In the genomic region with DNA sequence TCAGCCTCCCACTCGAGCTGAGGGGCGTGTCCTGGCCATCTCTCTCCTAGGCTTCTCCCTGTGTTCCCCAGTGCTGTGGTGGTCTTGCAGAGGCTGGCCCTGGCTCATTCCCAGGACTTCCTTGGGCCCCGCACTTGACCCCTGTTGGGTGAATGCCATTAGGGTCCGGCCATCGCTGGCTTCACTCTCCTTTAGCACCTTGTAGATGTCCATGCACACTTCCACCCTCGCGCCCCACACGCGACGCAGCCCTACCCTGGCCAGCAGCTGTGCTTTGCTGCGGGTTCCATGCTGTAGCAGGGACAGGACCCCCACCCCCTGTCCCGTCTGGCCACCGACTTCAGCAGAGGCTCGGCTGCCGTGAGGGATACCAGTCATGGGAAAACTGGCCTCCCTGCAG, we compare ENCODE assay signal across 19 cellular contexts. TPM values are rescaled to one million over a fixed set of nuclear protein-coding genes. Genes with fewer than 3 reads are reported as not detected.
DNase-seq lines count a peak whose midpoint lies in the region; ATAC-seq and TF ChIP-seq lines count a peak whose summit lies in the region.
"Had no signal": no experiment of that assay in that cellular context is flagged by ENCODE, and none has a peak within 500 bp of the region (broad histone marks: within the 10 kb centered on the region; RNA-seq: fewer than 3 reads in every experiment).

No MANE protein-coding gene starts in this region.

- H3K4me1 ChIP-seq in HEK293 (ENCODE audit: control insufficient read depth, insufficient read depth, low read length) (peaks cover 12% of the 10 kb centered on the region; the same call in 1 of the 2 replicates), duodenal mucosa (ENCODE audit: control insufficient read depth in 1 of 2, insufficient read depth in 2 of 2, low read length in 2 of 2) (peaks cover 8 to 11% of the 10 kb centered on the region in 2 donors), sigmoid colon (peaks cover 0 to 14% (median 9%) of the 10 kb centered on the region in 4 donors), BE2C (no peaks in the 10 kb centered on the region; the same call in 1 of the 2 replicates)

- no peaks in the 10 kb centered on the region for H3K4me1 Mint-ChIP-seq in activated CD8-positive, alpha-beta T cell treated with anti-CD3 and anti-CD28 coated beads for 36 hours (ENCODE audit: low read depth)
- no peaks in the 10 kb centered on the region for H3K4me1 Mint-ChIP-seq in activated CD8-positive, alpha-beta T cell treated with anti-CD3 and anti-CD28 coated beads, Interleukin-2, amount 10 ng/mL, durations not matched to agents 7 days and 5 days (ENCODE audit: low read depth)
- H3K4me1 Mint-ChIP-seq: activated CD8-positive, alpha-beta memory T cell treated with anti-CD3 and anti-CD28 coated beads, Interleukin-2, amount 10 ng/mL, durations not matched to agents 7 days and 5 days; naive B cell had no signal

- no peaks in the 10 kb centered on the region for H3K9me3 Mint-ChIP-seq in activated CD8-positive, alpha-beta T cell treated with anti-CD3 and anti-CD28 coated beads for 36 hours
- no peaks in the 10 kb centered on the region for H3K9me3 Mint-ChIP-seq in activated CD8-positive, alpha-beta T cell treated with anti-CD3 and anti-CD28 coated beads, Interleukin-2, amount 10 ng/mL, durations not matched to agents 7 days and 5 days (ENCODE audit: insufficient read depth)

- CTCF ChIA-PET in activated CD8-positive, alpha-beta T cell treated with anti-CD3 and anti-CD28 coated beads for 36 hours (lab: Charles Lee) = no interaction called here
- CTCF ChIA-PET in activated CD8-positive, alpha-beta T cell treated with anti-CD3 and anti-CD28 coated beads, Interleukin-2, amount 10 ng/mL, durations not matched to agents 7 days and 5 days (lab: Charles Lee) = no interaction called here
- CTCF ChIA-PET in HEK293 (lab: Yijun Ruan, JAX) = no interaction called here

- no peak overlapping the region for H3K9ac ChIP-seq in duodenal mucosa (ENCODE audit: low read depth in 1 of 2, low read length in 2 of 2)

- peak overlapping the region; percentile 13 for H3K27ac Mint-ChIP-seq in activated CD8-positive, alpha-beta T cell treated with anti-CD3 and anti-CD28 coated beads for 36 hours
- H3K27ac Mint-ChIP-seq in activated CD8-positive, alpha-beta T cell treated with anti-CD3 and anti-CD28 coated beads, Interleukin-2, amount 10 ng/mL, durations not matched to agents 7 days and 5 days = no peak overlapping the region
- H3K27ac Mint-ChIP-seq: activated CD8-positive, alpha-beta memory T cell treated with anti-CD3 and anti-CD28 coated beads, Interleukin-2, amount 10 ng/mL, durations not matched to agents 7 days and 5 days; naive B cell had no signal

- H3K9me3 ChIP-seq in HEK293 (ENCODE audit: control insufficient read depth, insufficient read depth, low read depth, low read length) (no peaks in the 10 kb centered on the region), duodenal mucosa (ENCODE audit: control insufficient read depth in 1 of 2, low read length in 2 of 2) (no peaks in the 10 kb centered on the region), sigmoid colon (no peaks in the 10 kb centered on the region), BE2C (no peaks in the 10 kb centered on the region)
- H3K9me3 ChIP-seq: heart left ventricle had no signal

- H3K4me3 ChIP-seq in HEK293 (ENCODE audit: low read depth, low read length) = no peak overlapping the region
- H3K4me3 ChIP-seq in duodenal mucosa (ENCODE audit: low read depth in 1 of 2, low read length in 2 of 2) = no peak overlapping the region
- no peak overlapping the region for H3K4me3 ChIP-seq in sigmoid colon
- no peak overlapping the region for H3K4me3 ChIP-seq in BE2C (ENCODE audit: low read depth, low read length)
- H3K4me3 ChIP-seq: heart left ventricle, smooth muscle cell had no signal

- DNase-seq in activated CD8-positive, alpha-beta T cell treated with anti-CD3 and anti-CD28 coated beads for 36 hours = no peak
- no peak for DNase-seq in activated CD8-positive, alpha-beta T cell treated with anti-CD3 and anti-CD28 coated beads, Interleukin-2, amount 10 ng/mL, durations not matched to agents 7 days and 5 days
- peak; percentile 59 for DNase-seq in sigmoid colon
- no peak for DNase-seq in activated CD4-positive, alpha-beta T cell treated with anti-CD3 and anti-CD28 coated beads, Interleukin-2, amount 50 U/mL, for 1 hour
- DNase-seq in germinal center (ENCODE audit: low spot score) = no peak
- DNase-seq in BE2C = no peak
- DNase-seq: activated CD8-positive, alpha-beta memory T cell treated with anti-CD3 and anti-CD28 coated beads, Interleukin-2, amount 10 ng/mL, durations not matched to agents 7 days and 5 days; effector memory CD4-positive, alpha-beta T cell; GDM1; H7; naive B cell; stimulated activated CD4-positive, alpha-beta T cell treated with anti-CD3 and anti-CD28 coated beads, Interleukin-4, amount 100 ng/mL, for 1 hour; T1000 had no signal

- ATAC-seq in activated CD8-positive, alpha-beta T cell treated with anti-CD3 and anti-CD28 coated beads for 36 hours = no peak
- ATAC-seq in activated CD8-positive, alpha-beta T cell treated with anti-CD3 and anti-CD28 coated beads, Interleukin-2, amount 10 ng/mL, durations not matched to agents 7 days and 5 days = no peak
- ATAC-seq: activated CD8-positive, alpha-beta memory T cell treated with anti-CD3 and anti-CD28 coated beads, Interleukin-2, amount 10 ng/mL, durations not matched to agents 7 days and 5 days; Panc1 had no signal

- WGBS in sigmoid colon, 2 donors = 84 to 91% methylated on average over 15 of the region's 15 CpGs

- no peak for TF ChIP-seq EP300 in sigmoid colon (IDR thresholded peaks at IDR 0.05)

- TF ChIP-seq CTCF in activated CD8-positive, alpha-beta T cell treated with anti-CD3 and anti-CD28 coated beads for 36 hours (IDR thresholded peaks at IDR 0.05) = no peak
- TF ChIP-seq CTCF in HEK293 (tag by site-specific recombination; IDR thresholded peaks at IDR 0.05) = no peak
- no peak for TF ChIP-seq CTCF in sigmoid colon (IDR thresholded peaks at IDR 0.05)
- TF ChIP-seq CTCF in BE2C (IDR thresholded peaks at IDR 0.05; ENCODE audit: low read depth, low read length) = no peak

- no peaks in the 10 kb centered on the region for H3K27me3 ChIP-seq in duodenal mucosa (ENCODE audit: control insufficient read depth in 1 of 2, insufficient read depth in 2 of 2, low read length in 2 of 2)
- no peaks in the 10 kb centered on the region for H3K27me3 ChIP-seq in sigmoid colon
- H3K27me3 ChIP-seq in BE2C = no peaks in the 10 kb centered on the region
- H3K27me3 ChIP-seq: heart left ventricle had no signal

- H3K36me3 ChIP-seq in HEK293 (ENCODE audit: control insufficient read depth in 2 of 2, insufficient read depth in 1 of 2, low read length in 2 of 2) = peaks cover 11 to 70% of the 10 kb centered on the region in 2 experiments; a peak in 2 of 3 replicates
- H3K36me3 ChIP-seq in duodenal mucosa (ENCODE audit: control insufficient read depth in 1 of 2, insufficient read depth in 2 of 2, low read length in 2 of 2) = peaks cover 18 to 51% of the 10 kb centered on the region in 2 donors
- peaks cover 0 to 49% (median 8%) of the 10 kb centered on the region in 4 donors for H3K36me3 ChIP-seq in sigmoid colon
- H3K36me3 ChIP-seq in BE2C = no peaks in the 10 kb centered on the region

- intact Hi-C loops in activated CD8-positive, alpha-beta T cell treated with anti-CD3 and anti-CD28 coated beads for 36 hours (cut with micrococcal nuclease) = no loop called here
- intact Hi-C loops in sigmoid colon (cut with DNase I) = no loop called here

- no peaks in the 10 kb centered on the region for H3K27me3 Mint-ChIP-seq in activated CD8-positive, alpha-beta T cell treated with anti-CD3 and anti-CD28 coated beads for 36 hours
- no peaks in the 10 kb centered on the region for H3K27me3 Mint-ChIP-seq in activated CD8-positive, alpha-beta T cell treated with anti-CD3 and anti-CD28 coated beads, Interleukin-2, amount 10 ng/mL, durations not matched to agents 7 days and 5 days (ENCODE audit: low read depth)
- H3K27me3 Mint-ChIP-seq: activated CD8-positive, alpha-beta memory T cell treated with anti-CD3 and anti-CD28 coated beads, Interleukin-2, amount 10 ng/mL, durations not matched to agents 7 days and 5 days; naive B cell had no signal

- peaks cover 72% of the 10 kb centered on the region for H3K36me3 Mint-ChIP-seq in activated CD8-positive, alpha-beta T cell treated with anti-CD3 and anti-CD28 coated beads for 36 hours (ENCODE audit: low read depth)
- H3K36me3 Mint-ChIP-seq in activated CD8-positive, alpha-beta T cell treated with anti-CD3 and anti-CD28 coated beads, Interleukin-2, amount 10 ng/mL, durations not matched to agents 7 days and 5 days (ENCODE audit: low read depth) = peaks cover 73% of the 10 kb centered on the region

- POLR2A ChIA-PET in activated CD8-positive, alpha-beta T cell treated with anti-CD3 and anti-CD28 coated beads for 36 hours (lab: Charles Lee) = interaction anchor here (2.0 kb wide), 1 partner anchor 13 kb away, joined by 9 read pairs; no protein-coding TSS in a partner anchor
- POLR2A ChIA-PET in activated CD8-positive, alpha-beta T cell treated with anti-CD3 and anti-CD28 coated beads, Interleukin-2, amount 10 ng/mL, durations not matched to agents 7 days and 5 days (lab: Charles Lee) = no interaction called here
- POLR2A ChIA-PET in HEK293 (lab: Yijun Ruan, JAX) = no interaction called here

- H3K27ac ChIP-seq in HEK293 (ENCODE audit: extremely low read depth, low read depth, low read length) (peak overlapping the region; percentile 61; the same call in 1 of the 2 replicates), duodenal mucosa (ENCODE audit: low read depth, low read length) (peak overlapping the region; percentile 13), sigmoid colon (peak overlapping the region in 1 of 4 donors; percentile 52)
- H3K27ac ChIP-seq: C4-2B had no signal

- TF ChIP-seq POLR2A in sigmoid colon (IDR thresholded peaks at IDR 0.05) = no peak

- H3K4me3 Mint-ChIP-seq in activated CD8-positive, alpha-beta T cell treated with anti-CD3 and anti-CD28 coated beads for 36 hours = no peak overlapping the region
- H3K4me3 Mint-ChIP-seq in activated CD8-positive, alpha-beta T cell treated with anti-CD3 and anti-CD28 coated beads, Interleukin-2, amount 10 ng/mL, durations not matched to agents 7 days and 5 days = no peak overlapping the region
- H3K4me3 Mint-ChIP-seq: activated CD8-positive, alpha-beta memory T cell treated with anti-CD3 and anti-CD28 coated beads, Interleukin-2, amount 10 ng/mL, durations not matched to agents 7 days and 5 days; naive B cell had no signal

RNA-seq across cellular contexts. Expression of gene PITRM1, which starts 46.3 kb away (rescaled TPM):
- total RNA-seq in activated CD8-positive, alpha-beta T cell treated with anti-CD3 and anti-CD28 coated beads for 36 hours = 10 to 100 TPM; 77.6 to 78.6 TPM
- 10 to 100 TPM; 47.5 TPM for total RNA-seq in activated CD8-positive, alpha-beta T cell treated with anti-CD3 and anti-CD28 coated beads, Interleukin-2, amount 10 ng/mL, durations not matched to agents 7 days and 5 days
- total RNA-seq in sigmoid colon = 10 to 100 TPM; 48.5 to 70.3 (median 57.3) TPM
- 10 to 100 TPM; 16.6 to 40.6 (median 23.4) TPM for polyA plus RNA-seq in sigmoid colon
- 40.5 TPM for polyA plus RNA-seq in BE2C (2012; ENCODE audit: insufficient read depth, insufficient read length, low read depth)

RNA-seq across cellular contexts. Expression of gene PFKP, which starts 58.9 kb away (rescaled TPM):
- 100 to 1,000 TPM; 217 to 219 TPM for total RNA-seq in activated CD8-positive, alpha-beta T cell treated with anti-CD3 and anti-CD28 coated beads for 36 hours
- 100 to 1,000 TPM; 220 to 233 TPM for total RNA-seq in activated CD8-positive, alpha-beta T cell treated with anti-CD3 and anti-CD28 coated beads, Interleukin-2, amount 10 ng/mL, durations not matched to agents 7 days and 5 days
- total RNA-seq in sigmoid colon = 10 to 100 TPM; 27.5 to 94.7 (median 58.4) TPM
- polyA plus RNA-seq in sigmoid colon = 100 to 1,000 TPM in 1 of 3 donors, 10 to 100 TPM in 2; 26.4 to 105 (median 40.2) TPM
- 25.6 TPM for polyA plus RNA-seq in BE2C (2012; ENCODE audit: insufficient read depth, insufficient read length, low read depth)
